In the genomic region with DNA sequence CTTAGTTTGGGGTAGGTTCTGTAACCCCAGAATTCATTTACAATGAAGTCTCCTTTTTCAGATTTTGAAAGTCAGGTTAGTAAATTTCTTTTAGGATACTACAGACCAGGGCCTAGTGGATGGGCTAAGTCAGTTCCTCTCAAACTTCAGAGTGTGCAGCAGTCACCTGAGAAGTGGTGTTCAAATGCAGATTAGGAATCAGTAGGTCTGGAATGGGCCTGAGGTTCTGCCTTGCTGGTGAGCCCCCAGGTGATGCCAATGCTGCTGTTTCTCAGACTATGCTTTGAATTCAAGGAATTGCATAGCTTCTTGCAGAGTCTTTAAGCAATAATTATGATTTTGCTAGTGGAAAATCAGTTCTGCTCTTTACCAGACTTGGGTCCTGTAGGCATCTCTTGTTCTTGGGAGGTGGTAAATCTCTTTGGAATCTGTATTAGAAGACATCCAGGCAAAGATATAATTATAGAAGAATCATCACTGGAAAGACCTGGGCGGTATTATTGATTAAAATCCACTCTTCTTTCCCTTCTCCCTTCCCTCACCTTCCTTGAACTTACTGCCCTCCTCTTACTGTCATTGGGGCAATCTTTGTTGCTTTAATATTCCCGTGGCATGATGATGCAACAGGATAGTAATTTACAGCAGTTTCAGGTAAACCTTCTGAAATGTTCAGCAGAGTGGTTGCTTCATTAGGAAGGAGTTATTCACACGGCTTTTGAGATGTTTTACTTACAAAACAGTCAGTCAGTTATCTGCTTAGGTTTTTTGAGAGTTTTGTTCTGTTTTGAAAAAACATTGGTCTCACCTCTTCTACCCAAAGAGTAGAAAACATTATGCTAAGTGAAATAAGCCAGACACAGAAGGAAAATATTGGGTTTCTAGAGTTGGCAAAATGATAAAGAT, we compare ENCODE assay signal across 1 cellular context.
TF ChIP-seq lines count a peak whose summit lies in the region.

No MANE protein-coding gene starts in this region.

TF ChIP-seq in K562, 482 proteins besides CTCF, POLR2A, EP300 and RAD21 (continued from another document):
- TF ChIP-seq TRIM28 (IDR thresholded peaks at IDR 0.05) (no peak), TAF15 (IDR thresholded peaks at IDR 0.05; ENCODE audit: low read depth, low read length) (no peak), ZNF778 (CRISPR knock-in tag; IDR thresholded peaks at IDR 0.05) (no peak), CBX3 (IDR thresholded peaks at IDR 0.05; ENCODE audit: borderline replicate concordance in 1 of 2, low read length in 2 of 2) (no peak), HOXB6 (CRISPR knock-in tag; IDR thresholded peaks at IDR 0.05; ENCODE audit: borderline replicate concordance) (no peak), ZC3H11A (IDR thresholded peaks at IDR 0.05; ENCODE audit: low read depth, low read length) (no peak), ZNF436 (CRISPR knock-in tag; IDR thresholded peaks at IDR 0.05) (no peak), FOXJ2 (tag; IDR thresholded peaks at IDR 0.05) (peak; percentile 85), PHB (CRISPR knock-in tag; IDR thresholded peaks at IDR 0.05) (no peak), NUFIP1 (IDR thresholded peaks at IDR 0.05; ENCODE audit: partially characterized antibody) (no peak), LEF1 (IDR thresholded peaks at IDR 0.05) (peak; percentile 66; the same call in 1 of the 2 replicates), MAFK (IDR thresholded peaks at IDR 0.05; ENCODE audit: low read length) (no peak), ZNF23 (CRISPR knock-in tag; IDR thresholded peaks at IDR 0.05) (no peak), CXXC5 (CRISPR knock-in tag; IDR thresholded peaks at IDR 0.05) (peak; percentile 82), RBM15 (IDR thresholded peaks at IDR 0.05; ENCODE audit: insufficient read depth, low read length) (no peak), RBM25 (IDR thresholded peaks at IDR 0.05; ENCODE audit: low read depth, low read length, severe bottlenecking) (no peak), ELF4 (CRISPR knock-in tag; IDR thresholded peaks at IDR 0.05) (no peak), KDM1A (IDR thresholded peaks at IDR 0.05) (no peak), PYGO2 (tag; IDR thresholded peaks at IDR 0.05) (no peak), CBX2 (IDR thresholded peaks at IDR 0.05; ENCODE audit: insufficient read depth, low read length, poor library complexity, severe bottlenecking) (no peak), MAZ (CRISPR knock-in tag; conservative IDR thresholded peaks at IDR 0.05 in 1 of 2, IDR thresholded peaks at IDR 0.05 in 1 of 2) (peak in 1 of 2 experiments; percentile 32; a peak in 2 of 4 replicates), LCOR (CRISPR knock-in tag; IDR thresholded peaks at IDR 0.05) (no peak), MEIS2 (IDR thresholded peaks at IDR 0.05; ENCODE audit: partially characterized antibody) (peak; percentile 52), FOSL1 (tag; conservative IDR thresholded peaks at IDR 0.05) (0 out of 2 replicates have a peak, but pooled peaks have one; percentile 35), TEAD4 (IDR thresholded peaks at IDR 0.05; ENCODE audit: low read length) (peak; percentile 22; the same call in 1 of the 2 replicates), TEAD4 (CRISPR knock-in tag; IDR thresholded peaks at IDR 0.05; ENCODE audit: borderline replicate concordance) (no peak)
- TF ChIP-seq, protein P1, sequence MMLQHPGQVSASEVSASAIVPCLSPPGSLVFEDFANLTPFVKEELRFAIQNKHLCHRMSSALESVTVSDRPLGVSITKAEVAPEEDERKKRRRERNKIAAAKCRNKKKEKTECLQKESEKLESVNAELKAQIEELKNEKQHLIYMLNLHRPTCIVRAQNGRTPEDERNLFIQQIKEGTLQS (IDR thresholded peaks at IDR 0.05): peak; percentile 99
- TF ChIP-seq, protein P1 (CRISPR knock-in tag; conservative IDR thresholded peaks at IDR 0.05): no peak
- TF ChIP-seq, protein P2, sequence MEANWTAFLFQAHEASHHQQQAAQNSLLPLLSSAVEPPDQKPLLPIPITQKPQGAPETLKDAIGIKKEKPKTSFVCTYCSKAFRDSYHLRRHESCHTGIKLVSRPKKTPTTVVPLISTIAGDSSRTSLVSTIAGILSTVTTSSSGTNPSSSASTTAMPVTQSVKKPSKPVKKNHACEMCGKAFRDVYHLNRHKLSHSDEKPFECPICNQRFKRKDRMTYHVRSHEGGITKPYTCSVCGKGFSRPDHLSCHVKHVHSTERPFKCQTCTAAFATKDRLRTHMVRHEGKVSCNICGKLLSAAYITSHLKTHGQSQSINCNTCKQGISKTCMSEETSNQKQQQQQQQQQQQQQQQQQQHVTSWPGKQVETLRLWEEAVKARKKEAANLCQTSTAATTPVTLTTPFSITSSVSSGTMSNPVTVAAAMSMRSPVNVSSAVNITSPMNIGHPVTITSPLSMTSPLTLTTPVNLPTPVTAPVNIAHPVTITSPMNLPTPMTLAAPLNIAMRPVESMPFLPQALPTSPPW (CRISPR knock-in tag; IDR thresholded peaks at IDR 0.05): no peak
- TF ChIP-seq, protein P3, sequence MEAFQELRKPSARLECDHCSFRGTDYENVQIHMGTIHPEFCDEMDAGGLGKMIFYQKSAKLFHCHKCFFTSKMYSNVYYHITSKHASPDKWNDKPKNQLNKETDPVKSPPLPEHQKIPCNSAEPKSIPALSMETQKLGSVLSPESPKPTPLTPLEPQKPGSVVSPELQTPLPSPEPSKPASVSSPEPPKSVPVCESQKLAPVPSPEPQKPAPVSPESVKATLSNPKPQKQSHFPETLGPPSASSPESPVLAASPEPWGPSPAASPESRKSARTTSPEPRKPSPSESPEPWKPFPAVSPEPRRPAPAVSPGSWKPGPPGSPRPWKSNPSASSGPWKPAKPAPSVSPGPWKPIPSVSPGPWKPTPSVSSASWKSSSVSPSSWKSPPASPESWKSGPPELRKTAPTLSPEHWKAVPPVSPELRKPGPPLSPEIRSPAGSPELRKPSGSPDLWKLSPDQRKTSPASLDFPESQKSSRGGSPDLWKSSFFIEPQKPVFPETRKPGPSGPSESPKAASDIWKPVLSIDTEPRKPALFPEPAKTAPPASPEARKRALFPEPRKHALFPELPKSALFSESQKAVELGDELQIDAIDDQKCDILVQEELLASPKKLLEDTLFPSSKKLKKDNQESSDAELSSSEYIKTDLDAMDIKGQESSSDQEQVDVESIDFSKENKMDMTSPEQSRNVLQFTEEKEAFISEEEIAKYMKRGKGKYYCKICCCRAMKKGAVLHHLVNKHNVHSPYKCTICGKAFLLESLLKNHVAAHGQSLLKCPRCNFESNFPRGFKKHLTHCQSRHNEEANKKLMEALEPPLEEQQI (IDR thresholded peaks at IDR 0.05): no peak
- TF ChIP-seq, protein P4, sequence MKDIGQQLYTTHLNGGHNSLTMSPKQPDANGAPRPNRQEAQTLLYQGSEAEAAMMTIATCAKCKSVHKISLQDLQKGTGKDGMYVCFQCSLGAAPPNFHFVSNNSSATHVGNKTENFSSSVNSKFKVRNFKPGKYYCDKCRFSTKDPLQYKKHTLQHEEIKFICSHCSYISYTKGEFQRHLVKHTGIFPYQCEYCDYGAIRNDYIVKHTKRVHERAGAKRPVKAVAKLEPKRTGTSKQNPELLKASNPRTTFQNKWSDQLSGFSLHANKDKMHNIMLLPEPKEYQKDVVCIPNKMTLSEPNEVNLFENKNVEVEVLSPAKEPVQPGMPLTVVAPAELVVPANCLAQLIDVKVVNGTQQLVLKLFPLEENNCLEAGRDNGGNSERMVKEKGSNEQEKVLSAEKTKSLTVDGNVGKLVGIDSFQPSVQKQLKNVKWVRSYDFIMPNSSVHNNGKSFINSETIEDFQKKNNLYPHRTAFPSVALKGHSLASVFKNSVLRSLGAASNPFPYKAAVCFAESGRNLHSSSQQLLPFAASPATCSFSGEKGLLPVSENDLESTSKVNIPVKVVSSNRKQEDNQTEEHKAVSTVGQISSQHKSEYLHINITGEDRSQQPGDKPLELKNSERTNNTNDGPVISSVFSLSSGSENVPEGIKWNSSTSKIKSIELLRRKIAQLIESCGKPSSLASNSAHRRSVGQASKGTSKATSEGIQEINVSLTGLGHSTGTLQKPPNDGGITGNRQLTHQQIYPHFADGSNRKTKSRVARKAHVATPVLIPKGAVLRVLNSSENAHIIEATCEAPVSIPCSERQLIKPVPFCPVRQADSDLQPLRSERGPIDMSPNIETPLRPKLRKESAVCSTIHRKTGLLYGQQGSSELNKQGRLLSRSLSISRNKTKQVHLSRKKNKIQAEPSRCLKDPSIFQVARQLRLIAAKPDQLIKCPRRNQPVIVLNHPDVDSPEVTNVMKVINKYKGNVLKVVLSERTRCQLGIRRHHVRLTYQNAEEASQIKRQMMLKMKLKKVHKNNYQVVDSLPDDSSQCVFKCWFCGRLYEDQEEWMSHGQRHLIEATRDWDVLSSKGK (CRISPR knock-in tag; IDR thresholded peaks at IDR 0.05): no peak
- TF ChIP-seq, protein P5, sequence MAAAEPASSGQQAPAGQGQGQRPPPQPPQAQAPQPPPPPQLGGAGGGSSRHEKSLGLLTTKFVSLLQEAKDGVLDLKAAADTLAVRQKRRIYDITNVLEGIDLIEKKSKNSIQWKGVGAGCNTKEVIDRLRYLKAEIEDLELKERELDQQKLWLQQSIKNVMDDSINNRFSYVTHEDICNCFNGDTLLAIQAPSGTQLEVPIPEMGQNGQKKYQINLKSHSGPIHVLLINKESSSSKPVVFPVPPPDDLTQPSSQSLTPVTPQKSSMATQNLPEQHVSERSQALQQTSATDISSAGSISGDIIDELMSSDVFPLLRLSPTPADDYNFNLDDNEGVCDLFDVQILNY (CRISPR knock-in tag; IDR thresholded peaks at IDR 0.05): no peak
- TF ChIP-seq, protein P6, sequence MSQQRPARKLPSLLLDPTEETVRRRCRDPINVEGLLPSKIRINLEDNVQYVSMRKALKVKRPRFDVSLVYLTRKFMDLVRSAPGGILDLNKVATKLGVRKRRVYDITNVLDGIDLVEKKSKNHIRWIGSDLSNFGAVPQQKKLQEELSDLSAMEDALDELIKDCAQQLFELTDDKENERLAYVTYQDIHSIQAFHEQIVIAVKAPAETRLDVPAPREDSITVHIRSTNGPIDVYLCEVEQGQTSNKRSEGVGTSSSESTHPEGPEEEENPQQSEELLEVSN (IDR thresholded peaks at IDR 0.05; ENCODE audit: borderline replicate concordance in 1 of 2, extremely low read depth in 1 of 2, insufficient read depth in 1 of 2, insufficient read length in 1 of 2, low read depth in 1 of 2, low read length in 1 of 2, poor library complexity in 1 of 2, severe bottlenecking in 1 of 2): no peak
- TF ChIP-seq, protein P7, sequence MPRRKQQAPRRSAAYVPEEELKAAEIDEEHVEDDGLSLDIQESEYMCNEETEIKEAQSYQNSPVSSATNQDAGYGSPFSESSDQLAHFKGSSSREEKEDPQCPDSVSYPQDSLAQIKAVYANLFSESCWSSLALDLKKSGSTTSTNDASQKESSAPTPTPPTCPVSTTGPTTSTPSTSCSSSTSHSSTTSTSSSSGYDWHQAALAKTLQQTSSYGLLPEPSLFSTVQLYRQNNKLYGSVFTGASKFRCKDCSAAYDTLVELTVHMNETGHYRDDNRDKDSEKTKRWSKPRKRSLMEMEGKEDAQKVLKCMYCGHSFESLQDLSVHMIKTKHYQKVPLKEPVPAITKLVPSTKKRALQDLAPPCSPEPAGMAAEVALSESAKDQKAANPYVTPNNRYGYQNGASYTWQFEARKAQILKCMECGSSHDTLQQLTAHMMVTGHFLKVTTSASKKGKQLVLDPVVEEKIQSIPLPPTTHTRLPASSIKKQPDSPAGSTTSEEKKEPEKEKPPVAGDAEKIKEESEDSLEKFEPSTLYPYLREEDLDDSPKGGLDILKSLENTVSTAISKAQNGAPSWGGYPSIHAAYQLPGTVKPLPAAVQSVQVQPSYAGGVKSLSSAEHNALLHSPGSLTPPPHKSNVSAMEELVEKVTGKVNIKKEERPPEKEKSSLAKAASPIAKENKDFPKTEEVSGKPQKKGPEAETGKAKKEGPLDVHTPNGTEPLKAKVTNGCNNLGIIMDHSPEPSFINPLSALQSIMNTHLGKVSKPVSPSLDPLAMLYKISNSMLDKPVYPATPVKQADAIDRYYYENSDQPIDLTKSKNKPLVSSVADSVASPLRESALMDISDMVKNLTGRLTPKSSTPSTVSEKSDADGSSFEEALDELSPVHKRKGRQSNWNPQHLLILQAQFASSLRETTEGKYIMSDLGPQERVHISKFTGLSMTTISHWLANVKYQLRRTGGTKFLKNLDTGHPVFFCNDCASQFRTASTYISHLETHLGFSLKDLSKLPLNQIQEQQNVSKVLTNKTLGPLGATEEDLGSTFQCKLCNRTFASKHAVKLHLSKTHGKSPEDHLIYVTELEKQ (CRISPR knock-in tag; IDR thresholded peaks at IDR 0.05): no peak
- TF ChIP-seq, protein P8, sequence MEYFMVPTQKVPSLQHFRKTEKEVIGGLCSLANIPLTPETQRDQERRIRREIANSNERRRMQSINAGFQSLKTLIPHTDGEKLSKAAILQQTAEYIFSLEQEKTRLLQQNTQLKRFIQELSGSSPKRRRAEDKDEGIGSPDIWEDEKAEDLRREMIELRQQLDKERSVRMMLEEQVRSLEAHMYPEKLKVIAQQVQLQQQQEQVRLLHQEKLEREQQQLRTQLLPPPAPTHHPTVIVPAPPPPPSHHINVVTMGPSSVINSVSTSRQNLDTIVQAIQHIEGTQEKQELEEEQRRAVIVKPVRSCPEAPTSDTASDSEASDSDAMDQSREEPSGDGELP (CRISPR knock-in tag; IDR thresholded peaks at IDR 0.05; ENCODE audit: borderline replicate concordance): no peak
- TF ChIP-seq, protein P9, sequence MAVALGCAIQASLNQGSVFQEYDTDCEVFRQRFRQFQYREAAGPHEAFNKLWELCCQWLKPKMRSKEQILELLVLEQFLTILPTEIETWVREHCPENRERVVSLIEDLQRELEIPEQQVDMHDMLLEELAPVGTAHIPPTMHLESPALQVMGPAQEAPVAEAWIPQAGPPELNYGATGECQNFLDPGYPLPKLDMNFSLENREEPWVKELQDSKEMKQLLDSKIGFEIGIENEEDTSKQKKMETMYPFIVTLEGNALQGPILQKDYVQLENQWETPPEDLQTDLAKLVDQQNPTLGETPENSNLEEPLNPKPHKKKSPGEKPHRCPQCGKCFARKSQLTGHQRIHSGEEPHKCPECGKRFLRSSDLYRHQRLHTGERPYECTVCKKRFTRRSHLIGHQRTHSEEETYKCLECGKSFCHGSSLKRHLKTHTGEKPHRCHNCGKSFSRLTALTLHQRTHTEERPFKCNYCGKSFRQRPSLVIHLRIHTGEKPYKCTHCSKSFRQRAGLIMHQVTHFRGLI (CRISPR knock-in tag; IDR thresholded peaks at IDR 0.05): no peak
